Comparison of ENCODE assay signal across 28 cellular contexts in genomic region chr15:36399276-36399675, GRCh38.
"Had no signal": no experiment of that assay in that cellular context is flagged by ENCODE, and none has a peak within 500 bp of the region (broad histone marks: within the 10 kb centered on the region; RNA-seq: fewer than 3 reads in every experiment).

No MANE protein-coding gene starts in this region.

- H2AFZ ChIP-seq: parathyroid adenoma had no signal

- H3K4me1 Mint-ChIP-seq: naive thymus-derived CD8-positive, alpha-beta T cell; stimulated activated naive B cell treated with anti-CD40 and anti-IgM and Interleukin-4, amounts not matched to agents 10 μg/mL and 1 μg/mL and 100 μg/mL, for 72 hours had no signal

- H3K4me3 Mint-ChIP-seq: dendritic cell treated with granulocyte-macrophage colony-stimulating factor and Interleukin-4, amounts not matched to agents 40 ng/mL and 50 ng/mL, for 4 days; endodermal cell; naive thymus-derived CD8-positive, alpha-beta T cell; stimulated activated naive B cell treated with anti-CD40 and anti-IgM and Interleukin-4, amounts not matched to agents 10 μg/mL and 1 μg/mL and 100 μg/mL, for 72 hours; stimulated activated naive CD8-positive, alpha-beta T cell treated with anti-CD3 and anti-CD28 coated beads, Interleukin-15, Interleukin-2, amounts not matched to agents 100 ng/mL and 50 ng/mL, for 24 hours had no signal

- FAIRE-seq: islet of Langerhans, small intestine, urothelium cell line had no signal

- H3K79me2 ChIP-seq: parathyroid adenoma had no signal

- H3K4me1 ChIP-seq: colonic mucosa, foreskin keratinocyte, gastroesophageal sphincter, heart left ventricle, left lung, parathyroid adenoma, right lobe of liver, upper lobe of left lung had no signal

- H3K36me3 Mint-ChIP-seq: naive thymus-derived CD8-positive, alpha-beta T cell; stimulated activated naive B cell treated with anti-CD40 and anti-IgM and Interleukin-4, amounts not matched to agents 10 μg/mL and 1 μg/mL and 100 μg/mL, for 72 hours had no signal

- DNase-seq: colonic mucosa; effector CD8-positive, alpha-beta T cell; endodermal cell; foreskin keratinocyte; heart left ventricle; hippocampal formation; left cardiac atrium; left lung; mesendoderm; naive thymus-derived CD8-positive, alpha-beta T cell; right lobe of liver; small intestine; stimulated activated CD4-positive, alpha-beta T cell treated with anti-CD3 and anti-CD28 coated beads, Interleukin-15, amount 100 ng/mL, for 24 hours; stimulated activated CD4-positive, alpha-beta T cell treated with anti-CD3 and anti-CD28 coated beads, Interleukin-2, amount 100 ng/mL, for 48 hours; stimulated activated naive B cell treated with anti-CD40 and anti-IgM and Interleukin-4, amounts not matched to agents 10 μg/mL and 1 μg/mL and 100 μg/mL, for 72 hours; upper lobe of left lung had no signal

- H3K9me3 Mint-ChIP-seq: endodermal cell; stimulated activated naive CD8-positive, alpha-beta T cell treated with anti-CD3 and anti-CD28 coated beads, Interleukin-15, Interleukin-2, amounts not matched to agents 100 ng/mL and 50 ng/mL, for 24 hours had no signal

- H3K27me3 ChIP-seq: colonic mucosa, foreskin keratinocyte, gastroesophageal sphincter, heart left ventricle, left lung, neutrophil, right lobe of liver, tibial nerve, upper lobe of left lung had no signal

- H3K27ac Mint-ChIP-seq: dendritic cell treated with granulocyte-macrophage colony-stimulating factor and Interleukin-4, amounts not matched to agents 40 ng/mL and 50 ng/mL, for 4 days; endodermal cell; naive thymus-derived CD8-positive, alpha-beta T cell; progenitor cell of endocrine pancreas; stimulated activated naive B cell treated with anti-CD40 and anti-IgM and Interleukin-4, amounts not matched to agents 10 μg/mL and 1 μg/mL and 100 μg/mL, for 72 hours; stimulated activated naive CD8-positive, alpha-beta T cell treated with anti-CD3 and anti-CD28 coated beads, Interleukin-15, Interleukin-2, amounts not matched to agents 100 ng/mL and 50 ng/mL, for 24 hours had no signal

- H3K4me3 ChIP-seq: colonic mucosa, gastroesophageal sphincter, heart left ventricle, left lung, right lobe of liver, thoracic aorta, tibial nerve, upper lobe of left lung had no signal

- H3K9me3 ChIP-seq: colonic mucosa, gastroesophageal sphincter, heart left ventricle, left lung, neutrophil, right lobe of liver, thoracic aorta, tibial nerve, upper lobe of left lung had no signal

- H3K27me3 Mint-ChIP-seq: dendritic cell treated with granulocyte-macrophage colony-stimulating factor and Interleukin-4, amounts not matched to agents 40 ng/mL and 50 ng/mL, for 4 days; progenitor cell of endocrine pancreas; stimulated activated naive B cell treated with anti-CD40 and anti-IgM and Interleukin-4, amounts not matched to agents 10 μg/mL and 1 μg/mL and 100 μg/mL, for 72 hours; stimulated activated naive CD8-positive, alpha-beta T cell treated with anti-CD3 and anti-CD28 coated beads, Interleukin-15, Interleukin-2, amounts not matched to agents 100 ng/mL and 50 ng/mL, for 24 hours had no signal

- ATAC-seq: esophagus mucosa; foreskin keratinocyte; gastroesophageal sphincter; heart left ventricle; left cardiac atrium; left lung; naive thymus-derived CD8-positive, alpha-beta T cell; right lobe of liver; stimulated activated naive B cell treated with anti-CD40 and anti-IgM and Interleukin-4, amounts not matched to agents 10 μg/mL and 1 μg/mL and 100 μg/mL, for 72 hours had no signal

- H3K27ac ChIP-seq: colonic mucosa, epithelial cell of prostate, foreskin keratinocyte, gastroesophageal sphincter, heart left ventricle, left lung, neutrophil, parathyroid adenoma, right lobe of liver, thoracic aorta, tibial nerve, upper lobe of left lung had no signal

- H3K9ac ChIP-seq: parathyroid adenoma had no signal

- H3K36me3 ChIP-seq: colonic mucosa, gastroesophageal sphincter, heart left ventricle, left lung, neutrophil, right lobe of liver, thoracic aorta, tibial nerve, upper lobe of left lung had no signal
